In the genomic region with DNA sequence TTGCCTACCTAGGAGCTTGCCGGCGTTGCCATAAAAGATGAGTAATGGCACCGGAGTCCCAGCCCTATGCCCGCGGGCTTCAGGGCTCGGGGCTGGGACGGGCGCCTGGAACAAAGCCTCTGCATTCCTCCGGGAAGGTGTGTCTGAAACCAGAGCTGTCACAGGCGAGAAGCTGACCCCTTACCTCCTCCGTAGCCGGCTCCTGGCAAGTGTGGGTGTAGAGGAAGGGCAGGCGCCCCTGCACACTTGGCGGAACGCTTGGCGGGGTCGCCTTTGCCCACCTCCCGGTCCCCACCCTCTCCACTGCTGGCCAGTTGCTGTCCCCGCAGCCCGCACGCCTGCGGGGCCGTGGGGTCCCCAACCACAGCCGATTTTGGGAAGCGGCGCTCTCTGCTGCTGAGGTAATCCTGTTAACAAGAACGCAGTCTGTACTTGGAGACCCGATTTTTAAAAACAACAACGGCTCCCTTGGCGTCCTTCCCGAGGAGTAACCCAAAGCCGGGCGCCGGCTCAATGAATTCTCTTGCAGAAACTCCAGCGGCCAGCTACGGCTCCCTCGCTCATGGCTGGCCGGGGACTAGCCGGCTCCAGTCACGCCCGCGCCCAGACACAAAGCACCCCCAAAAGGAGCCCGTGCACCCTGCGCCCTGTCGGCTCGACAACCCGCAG, we compare ENCODE assay signal across 7 cellular contexts.
A peak's percentile ranks its signal among the peaks of the same experiment; 100 is the strongest.
DNase-seq lines count a peak whose midpoint lies in the region; ATAC-seq and TF ChIP-seq lines count a peak whose summit lies in the region.

No MANE protein-coding gene starts in this region.

- DNase-seq in activated naive CD8-positive, alpha-beta T cell treated with anti-CD3 and anti-CD28 coated beads, Interleukin-2, amount 10 ng/mL, durations not matched to agents 7 days and 5 days, result no peak
- DNase-seq in right atrium auricular region (ENCODE audit: low spot score), result no peak
- DNase-seq in retina, result peak; percentile 82
- DNase-seq in NCI-H2029 treated with DMSO at 0.1 percent for 48 hours (lab: John Stamatoyannopoulos, UW), result no peak
- DNase-seq in stimulated activated CD4-positive, alpha-beta T cell treated with anti-CD3 and anti-CD28 coated beads, Interleukin-15, amount 100 ng/mL, for 24 hours, result no peak

- peak; percentile 4 for ATAC-seq in GM18505 (IDR thresholded peaks at IDR 0.05; ENCODE audit: unreplicated experiment)
- peak; percentile 25 for ATAC-seq in HG03066 (IDR thresholded peaks at IDR 0.05; ENCODE audit: low read depth, unreplicated experiment)
- no peak for ATAC-seq in activated naive CD8-positive, alpha-beta T cell treated with anti-CD3 and anti-CD28 coated beads, Interleukin-2, amount 10 ng/mL, durations not matched to agents 7 days and 5 days (ENCODE audit: low read depth)

- H3K4me1 Mint-ChIP-seq in activated naive CD8-positive, alpha-beta T cell treated with anti-CD3 and anti-CD28 coated beads, Interleukin-2, amount 10 ng/mL, durations not matched to agents 7 days and 5 days, result peaks cover 7% of the 10 kb centered on the region

- H3K4me3 ChIP-seq in right atrium auricular region, result peak overlapping the region; percentile 52 to 59

- peak overlapping the region; percentile 47 for H3K4me3 Mint-ChIP-seq in activated naive CD8-positive, alpha-beta T cell treated with anti-CD3 and anti-CD28 coated beads, Interleukin-2, amount 10 ng/mL, durations not matched to agents 7 days and 5 days

- H3K36me3 Mint-ChIP-seq in activated naive CD8-positive, alpha-beta T cell treated with anti-CD3 and anti-CD28 coated beads, Interleukin-2, amount 10 ng/mL, durations not matched to agents 7 days and 5 days, result no peaks in the 10 kb centered on the region

- no peak for TF ChIP-seq CTCF in right atrium auricular region (IDR thresholded peaks at IDR 0.05)

- H3K27ac ChIP-seq in right atrium auricular region, result peak overlapping the region; percentile 46 to 77

- no peaks in the 10 kb centered on the region for H3K9me3 Mint-ChIP-seq in activated naive CD8-positive, alpha-beta T cell treated with anti-CD3 and anti-CD28 coated beads, Interleukin-2, amount 10 ng/mL, durations not matched to agents 7 days and 5 days

- H3K4me1 ChIP-seq in right atrium auricular region, result peaks cover 0 to 48% of the 10 kb centered on the region in 2 donors

- H3K27me3 ChIP-seq in right atrium auricular region, result no peaks in the 10 kb centered on the region

- TF ChIP-seq POLR2A in GM18505 (IDR thresholded peaks at IDR 0.05; ENCODE audit: borderline replicate concordance, extremely low read depth, insufficient read depth, insufficient read length), result no peak

- H3K27ac Mint-ChIP-seq in activated naive CD8-positive, alpha-beta T cell treated with anti-CD3 and anti-CD28 coated beads, Interleukin-2, amount 10 ng/mL, durations not matched to agents 7 days and 5 days, result no peak overlapping the region

- peaks cover 75% of the 10 kb centered on the region for H3K27me3 Mint-ChIP-seq in activated naive CD8-positive, alpha-beta T cell treated with anti-CD3 and anti-CD28 coated beads, Interleukin-2, amount 10 ng/mL, durations not matched to agents 7 days and 5 days

- POLR2A ChIA-PET in activated naive CD8-positive, alpha-beta T cell treated with anti-CD3 and anti-CD28 coated beads, Interleukin-2, amount 10 ng/mL, durations not matched to agents 7 days and 5 days (lab: Charles Lee), result no interaction called here

- H3K9me3 ChIP-seq in right atrium auricular region, result no peaks in the 10 kb centered on the region

- H3K36me3 ChIP-seq in right atrium auricular region, result no peaks in the 10 kb centered on the region
